In genomic region chr18:58117685-58118403, GRCh38 we compare ENCODE assay signal across 7 cellular contexts.
DNase-seq lines count a peak whose midpoint lies in the region; ATAC-seq and TF ChIP-seq lines count a peak whose summit lies in the region.

No MANE protein-coding gene starts in this region.

- no peak overlapping the region for H3K4me3 ChIP-seq in stomach

- H3K27ac ChIP-seq in stomach: peak overlapping the region; percentile 67 to 84 (median 75)

- no peaks in the 10 kb centered on the region for H3K36me3 ChIP-seq in stomach

- peaks cover 14 to 38% (median 26%) of the 10 kb centered on the region in 4 donors for H3K4me1 ChIP-seq in stomach

- DNase-seq in HK-2 (ENCODE audit: unreplicated experiment) (peak; percentile 10), SHP77 (lab: John Stamatoyannopoulos, UW) (peak; percentile 50 to 76), foreskin melanocyte (peak; percentile 96), stomach (peak; percentile 67), MV-4-11 (lab: John Stamatoyannopoulos, UW) (no peak)
- DNase-seq in activated CD4-positive, CD25-positive, alpha-beta regulatory T cell (lab: John Stamatoyannopoulos, UW): no peak

- intact Hi-C loops in stomach (cut with DNase I; ENCODE audit: low total_unique reads): loop anchor here (10.0 kb wide), 1 partner anchor 53 kb away; no protein-coding TSS in a partner anchor

- 23 to 39% (median 28%) methylated on average over 9 of the region's 9 CpGs for WGBS in stomach, 5 donors

- ATAC-seq in HG02610 (IDR thresholded peaks at IDR 0.05; ENCODE audit: unreplicated experiment): no peak

- TF ChIP-seq CTCF in stomach (IDR thresholded peaks at IDR 0.05): no peak

- TF ChIP-seq EP300 in stomach (IDR thresholded peaks at IDR 0.05): peak; percentile 29

- H3K27me3 ChIP-seq in stomach: no peaks in the 10 kb centered on the region

- TF ChIP-seq POLR2A in stomach (IDR thresholded peaks at IDR 0.05): no peak

- no peaks in the 10 kb centered on the region for H3K9me3 ChIP-seq in stomach

Comparison
In these comparisons a context has a peak if more than half of its experiments do, and no peak if none do; other contexts are left out.
1. DNase-seq: peak in HK-2 (single experiment), SHP77 (2 of 2), foreskin melanocyte (single experiment) and stomach (single experiment); none in activated CD4-positive, CD25-positive, alpha-beta regulatory T cell (0 of 4) and MV-4-11 (single experiment).